In genomic region chr5:72602696-72603685, GRCh38 we compare ENCODE assay signal across 1 cellular context.
TF ChIP-seq lines count a peak whose summit lies in the region.

No MANE protein-coding gene starts in this region.

TF ChIP-seq in K562, 482 proteins besides CTCF, POLR2A, EP300 and RAD21 (continued from another document):
- no peak for TF ChIP-seq PBX2 (CRISPR knock-in tag; IDR thresholded peaks at IDR 0.05; ENCODE audit: low read depth)
- TF ChIP-seq PBX2 (tag; conservative IDR thresholded peaks at IDR 0.05; ENCODE audit: low read depth): peak; percentile 54; the same call in 1 of the 2 replicates
- TF ChIP-seq, protein P1, sequence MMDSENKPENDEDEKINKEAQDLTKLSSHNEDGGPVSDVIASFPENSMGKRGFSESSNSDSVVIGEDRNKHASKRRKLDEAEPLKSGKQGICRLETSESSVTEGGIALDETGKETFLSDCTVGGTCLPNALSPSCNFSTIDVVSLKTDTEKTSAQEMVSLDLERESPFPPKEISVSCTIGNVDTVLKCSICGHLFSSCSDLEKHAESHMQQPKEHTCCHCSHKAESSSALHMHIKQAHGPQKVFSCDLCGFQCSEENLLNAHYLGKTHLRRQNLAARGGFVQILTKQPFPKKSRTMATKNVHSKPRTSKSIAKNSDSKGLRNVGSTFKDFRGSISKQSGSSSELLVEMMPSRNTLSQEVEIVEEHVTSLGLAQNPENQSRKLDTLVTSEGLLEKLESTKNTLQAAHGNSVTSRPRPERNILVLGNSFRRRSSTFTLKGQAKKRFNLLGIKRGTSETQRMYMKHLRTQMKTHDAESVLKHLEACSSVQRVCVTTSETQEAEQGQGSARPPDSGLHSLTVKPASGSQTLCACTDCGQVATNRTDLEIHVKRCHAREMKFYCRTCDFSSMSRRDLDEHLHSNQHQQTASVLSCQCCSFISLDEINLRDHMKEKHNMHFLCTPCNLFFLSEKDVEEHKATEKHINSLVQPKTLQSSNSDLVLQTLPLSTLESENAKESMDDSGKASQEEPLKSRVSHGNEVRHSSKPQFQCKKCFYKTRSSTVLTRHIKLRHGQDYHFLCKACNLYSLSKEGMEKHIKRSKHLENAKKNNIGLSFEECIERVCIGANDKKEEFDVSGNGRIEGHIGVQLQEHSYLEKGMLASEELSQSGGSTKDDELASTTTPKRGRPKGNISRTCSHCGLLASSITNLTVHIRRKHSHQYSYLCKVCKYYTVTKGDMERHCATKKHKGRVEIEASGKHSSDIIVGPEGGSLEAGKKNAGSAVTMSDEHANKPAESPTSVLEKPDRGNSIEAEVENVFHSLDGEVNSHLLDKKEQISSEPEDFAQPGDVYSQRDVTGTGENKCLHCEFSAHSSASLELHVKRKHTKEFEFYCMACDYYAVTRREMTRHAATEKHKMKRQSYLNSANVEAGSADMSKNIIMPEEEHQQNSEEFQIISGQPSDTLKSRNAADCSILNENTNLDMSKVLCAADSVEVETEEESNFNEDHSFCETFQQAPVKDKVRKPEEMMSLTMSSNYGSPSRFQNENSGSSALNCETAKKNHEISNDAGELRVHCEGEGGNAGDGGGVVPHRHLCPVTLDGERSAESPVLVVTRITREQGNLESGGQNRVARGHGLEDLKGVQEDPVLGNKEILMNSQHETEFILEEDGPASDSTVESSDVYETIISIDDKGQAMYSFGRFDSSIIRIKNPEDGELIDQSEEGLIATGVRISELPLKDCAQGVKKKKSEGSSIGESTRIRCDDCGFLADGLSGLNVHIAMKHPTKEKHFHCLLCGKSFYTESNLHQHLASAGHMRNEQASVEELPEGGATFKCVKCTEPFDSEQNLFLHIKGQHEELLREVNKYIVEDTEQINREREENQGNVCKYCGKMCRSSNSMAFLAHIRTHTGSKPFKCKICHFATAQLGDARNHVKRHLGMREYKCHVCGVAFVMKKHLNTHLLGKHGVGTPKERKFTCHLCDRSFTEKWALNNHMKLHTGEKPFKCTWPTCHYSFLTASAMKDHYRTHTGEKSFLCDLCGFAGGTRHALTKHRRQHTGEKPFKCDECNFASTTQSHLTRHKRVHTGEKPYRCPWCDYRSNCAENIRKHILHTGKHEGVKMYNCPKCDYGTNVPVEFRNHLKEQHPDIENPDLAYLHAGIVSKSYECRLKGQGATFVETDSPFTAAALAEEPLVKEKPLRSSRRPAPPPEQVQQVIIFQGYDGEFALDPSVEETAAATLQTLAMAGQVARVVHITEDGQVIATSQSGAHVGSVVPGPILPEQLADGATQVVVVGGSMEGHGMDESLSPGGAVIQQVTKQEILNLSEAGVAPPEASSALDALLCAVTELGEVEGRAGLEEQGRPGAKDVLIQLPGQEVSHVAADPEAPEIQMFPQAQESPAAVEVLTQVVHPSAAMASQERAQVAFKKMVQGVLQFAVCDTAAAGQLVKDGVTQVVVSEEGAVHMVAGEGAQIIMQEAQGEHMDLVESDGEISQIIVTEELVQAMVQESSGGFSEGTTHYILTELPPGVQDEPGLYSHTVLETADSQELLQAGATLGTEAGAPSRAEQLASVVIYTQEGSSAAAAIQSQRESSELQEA (IDR thresholded peaks at IDR 0.05; ENCODE audit: low read depth): no peak
- TF ChIP-seq SFPQ (IDR thresholded peaks at IDR 0.05; ENCODE audit: low read depth, low read length): no peak
- no peak for TF ChIP-seq RBM17 (IDR thresholded peaks at IDR 0.05; ENCODE audit: borderline replicate concordance, low read depth, low read length)
- TF ChIP-seq BDP1 (IDR thresholded peaks at IDR 0.05; ENCODE audit: insufficient read depth, insufficient read length): no peak
- TF ChIP-seq TBL1XR1 (IDR thresholded peaks at IDR 0.05; ENCODE audit: low read length in 2 of 2): no peak
- no peak for TF ChIP-seq HNRNPLL (IDR thresholded peaks at IDR 0.05; ENCODE audit: low read depth, low read length, poor library complexity, severe bottlenecking)
- TF ChIP-seq, protein P2, sequence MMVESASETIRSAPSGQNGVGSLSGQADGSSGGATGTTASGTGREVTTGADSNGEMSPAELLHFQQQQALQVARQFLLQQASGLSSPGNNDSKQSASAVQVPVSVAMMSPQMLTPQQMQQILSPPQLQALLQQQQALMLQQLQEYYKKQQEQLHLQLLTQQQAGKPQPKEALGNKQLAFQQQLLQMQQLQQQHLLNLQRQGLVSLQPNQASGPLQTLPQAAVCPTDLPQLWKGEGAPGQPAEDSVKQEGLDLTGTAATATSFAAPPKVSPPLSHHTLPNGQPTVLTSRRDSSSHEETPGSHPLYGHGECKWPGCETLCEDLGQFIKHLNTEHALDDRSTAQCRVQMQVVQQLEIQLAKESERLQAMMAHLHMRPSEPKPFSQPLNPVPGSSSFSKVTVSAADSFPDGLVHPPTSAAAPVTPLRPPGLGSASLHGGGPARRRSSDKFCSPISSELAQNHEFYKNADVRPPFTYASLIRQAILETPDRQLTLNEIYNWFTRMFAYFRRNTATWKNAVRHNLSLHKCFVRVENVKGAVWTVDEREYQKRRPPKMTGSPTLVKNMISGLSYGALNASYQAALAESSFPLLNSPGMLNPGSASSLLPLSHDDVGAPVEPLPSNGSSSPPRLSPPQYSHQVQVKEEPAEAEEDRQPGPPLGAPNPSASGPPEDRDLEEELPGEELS (CRISPR knock-in tag; IDR thresholded peaks at IDR 0.05; ENCODE audit: borderline replicate concordance): no peak
- TF ChIP-seq, protein P3, sequence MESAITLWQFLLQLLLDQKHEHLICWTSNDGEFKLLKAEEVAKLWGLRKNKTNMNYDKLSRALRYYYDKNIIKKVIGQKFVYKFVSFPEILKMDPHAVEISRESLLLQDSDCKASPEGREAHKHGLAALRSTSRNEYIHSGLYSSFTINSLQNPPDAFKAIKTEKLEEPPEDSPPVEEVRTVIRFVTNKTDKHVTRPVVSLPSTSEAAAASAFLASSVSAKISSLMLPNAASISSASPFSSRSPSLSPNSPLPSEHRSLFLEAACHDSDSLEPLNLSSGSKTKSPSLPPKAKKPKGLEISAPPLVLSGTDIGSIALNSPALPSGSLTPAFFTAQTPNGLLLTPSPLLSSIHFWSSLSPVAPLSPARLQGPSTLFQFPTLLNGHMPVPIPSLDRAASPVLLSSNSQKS (CRISPR knock-in tag; IDR thresholded peaks at IDR 0.05): no peak
- no peak for TF ChIP-seq PTTG1 (tag; IDR thresholded peaks at IDR 0.05; ENCODE audit: low read depth)
- TF ChIP-seq SPI1 (IDR thresholded peaks at IDR 0.05; ENCODE audit: borderline replicate concordance, low read depth, low read length): peak; percentile 34; the same call in 1 of the 2 replicates
- no peak for TF ChIP-seq RNF219 (CRISPR knock-in tag; IDR thresholded peaks at IDR 0.05)
TF ChIP-seq in K562: peak in this region for 5.
